In the genomic region with DNA sequence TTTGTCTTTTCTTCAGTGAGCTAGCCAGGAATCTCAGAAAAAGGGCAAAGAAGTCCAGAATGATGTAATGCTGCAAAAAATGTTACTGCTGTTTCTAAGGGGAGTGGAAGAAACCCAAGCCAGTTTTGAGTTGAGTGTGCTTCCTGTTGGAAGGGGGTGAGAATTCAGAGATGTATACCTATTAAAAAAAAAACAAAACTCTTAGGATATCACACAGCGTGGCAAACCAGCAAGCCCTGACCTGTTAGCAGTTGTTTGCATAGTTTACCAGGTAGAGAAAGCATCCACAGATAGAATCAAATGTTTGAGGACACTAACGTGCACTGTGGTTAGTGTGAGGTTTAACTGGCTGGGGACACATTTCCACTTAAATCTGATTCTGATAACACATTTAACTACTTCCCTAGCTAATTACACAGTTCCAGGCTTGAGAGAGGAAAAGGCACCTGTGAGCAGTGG, we compare ENCODE assay signal across 8 cellular contexts. TPM values are rescaled to one million over a fixed set of nuclear protein-coding genes. Genes with fewer than 3 reads are reported as not detected.
DNase-seq lines count a peak whose midpoint lies in the region; ATAC-seq, FAIRE-seq and TF ChIP-seq lines count a peak whose summit lies in the region.

No MANE protein-coding gene starts in this region.

- peak overlapping the region; percentile 50; the same call in 1 of the 2 replicates for H3K4me2 ChIP-seq in KMS-11

- H3K27ac Mint-ChIP-seq in glutamatergic neuron (ENCODE audit: unreplicated experiment), result peak overlapping the region; percentile 63

- H3K4me3 Mint-ChIP-seq in glutamatergic neuron (ENCODE audit: unreplicated experiment), result peak overlapping the region; percentile 72

- ATAC-seq in GM21717 (IDR thresholded peaks at IDR 0.05; ENCODE audit: unreplicated experiment), result peak; percentile 64

- H3K36me3 ChIP-seq in KMS-11 (ENCODE audit: insufficient read depth), result no peaks in the 10 kb centered on the region

- no peaks in the 10 kb centered on the region for H3K27me3 ChIP-seq in KMS-11 (ENCODE audit: insufficient read depth, low read depth)

- peaks cover 4% of the 10 kb centered on the region for H3K27me3 Mint-ChIP-seq in glutamatergic neuron (ENCODE audit: unreplicated experiment)

- no peak for FAIRE-seq in GM12892 (lab: Jason Lieb, UNC)

- peak overlapping the region; percentile 14; the same call in 1 of the 2 replicates for H2AFZ ChIP-seq in KMS-11 (ENCODE audit: low read depth)

- peaks cover 53% of the 10 kb centered on the region for H3K4me1 ChIP-seq in KMS-11 (ENCODE audit: low read depth, poor library complexity, severe bottlenecking)

- DNase-seq in GM12865 (ENCODE audit: low read depth) (peak; percentile 81), glutamatergic neuron (no peak), HUDEP-2 (lab: John Stamatoyannopoulos, UW; ENCODE audit: unreplicated experiment in 76 of 76) (no peak), cerebellar cortex (ENCODE audit: low spot score) (no peak), cerebellum (ENCODE audit: low spot score) (no peak), GM12892 (ENCODE audit: insufficient read length) (no peak)

- H3K9me3 Mint-ChIP-seq in glutamatergic neuron (ENCODE audit: unreplicated experiment), result peaks cover 25% of the 10 kb centered on the region

- H4K20me1 ChIP-seq in KMS-11 (ENCODE audit: insufficient read depth), result no peaks in the 10 kb centered on the region

- H3K4me1 Mint-ChIP-seq in glutamatergic neuron (ENCODE audit: low read depth, unreplicated experiment), result peaks cover 75% of the 10 kb centered on the region

- H3K27ac ChIP-seq in KMS-11, result peak overlapping the region; percentile 56; the same call in 1 of the 2 replicates

- no peak for TF ChIP-seq POLR2A in GM12892 (IDR thresholded peaks at IDR 0.05; ENCODE audit: low read depth, low read length)

- H3K36me3 Mint-ChIP-seq in glutamatergic neuron (ENCODE audit: unreplicated experiment), result peaks cover 4% of the 10 kb centered on the region

- TF ChIP-seq CTCF in GM12865 (IDR thresholded peaks at IDR 0.05; ENCODE audit: insufficient read depth, low read depth, low read length, missing control alignments) (no peak), KMS-11 (conservative IDR thresholded peaks at IDR 0.05; ENCODE audit: low read depth, low read length) (no peak), glutamatergic neuron (IDR thresholded peaks at IDR 0.05; ENCODE audit: partially characterized antibody, unreplicated experiment) (no peak)

- peaks cover 24% of the 10 kb centered on the region; the same call in 1 of the 2 replicates for H3K79me2 ChIP-seq in KMS-11 (ENCODE audit: insufficient read depth, low read depth)

- peak overlapping the region; percentile 42 for H3K4me3 ChIP-seq in GM12865 (ENCODE audit: low read depth, low read length)
- H3K4me3 ChIP-seq in KMS-11 (IDR thresholded peaks at IDR 0.05; ENCODE audit: insufficient read depth, low read depth, low read length), result no peak overlapping the region

- H3K9ac ChIP-seq in KMS-11, result peak overlapping the region; percentile 8; the same call in 1 of the 2 replicates

RNA-seq across cellular contexts. Expression of gene BASP1, which starts 11.4 kb away (rescaled TPM):
- total RNA-seq in glutamatergic neuron (ENCODE audit: unreplicated experiment), result 832 TPM
- total RNA-seq in cerebellum, result 210 TPM
- 106 TPM for polyA plus RNA-seq in GM12892 (2012; ENCODE audit: missing spikeins)
